Comparison of ENCODE assay signal across 1 cellular context in genomic region chr5:66595877-66596790, GRCh38.
TF ChIP-seq lines count a peak whose summit lies in the region.

MAST4 (plus strand) TSS chr5:66596393; CDS start chr5:66596656, 263 bp downstream.

TF ChIP-seq in WTC11, 78 proteins besides CTCF, POLR2A, EP300 and RAD21 (continued from another document):
- TF ChIP-seq STAT6 (CRISPR knock-in tag; conservative IDR thresholded peaks at IDR 0.05; ENCODE audit: low read depth) (0 out of 2 replicates have a peak, but pooled peaks have one; percentile 27), ZNF232 (CRISPR knock-in tag; IDR thresholded peaks at IDR 0.05) (peak; percentile 75; the same call in 1 of the 2 replicates), NFYB (CRISPR knock-in tag; conservative IDR thresholded peaks at IDR 0.05; ENCODE audit: low read depth) (peak; percentile 92), TP53 (CRISPR knock-in tag; IDR thresholded peaks at IDR 0.05) (0 out of 2 replicates have a peak, but pooled peaks have one; percentile 22), ATF3 (CRISPR knock-in tag; conservative IDR thresholded peaks at IDR 0.05) (no peak), CREM (CRISPR knock-in tag; IDR thresholded peaks at IDR 0.05) (no peak), RELA (CRISPR knock-in tag; IDR thresholded peaks at IDR 0.05; ENCODE audit: borderline replicate concordance) (no peak), TEAD1 (CRISPR knock-in tag; IDR thresholded peaks at IDR 0.05) (peak; percentile 74), AFF4 (CRISPR knock-in tag; IDR thresholded peaks at IDR 0.05; ENCODE audit: borderline replicate concordance) (no peak; the same call in 1 of the 2 replicates), PRRX2 (CRISPR knock-in tag; IDR thresholded peaks at IDR 0.05) (no peak), SMAD3 (CRISPR knock-in tag; IDR thresholded peaks at IDR 0.05; ENCODE audit: borderline replicate concordance) (0 out of 2 replicates have a peak, but pooled peaks have one; percentile 45), HMGA2 (CRISPR knock-in tag; IDR thresholded peaks at IDR 0.05) (no peak), FOXP1 (CRISPR knock-in tag; IDR thresholded peaks at IDR 0.05; ENCODE audit: borderline replicate concordance) (peak; percentile 62; the same call in 1 of the 2 replicates), CBFB (CRISPR knock-in tag; IDR thresholded peaks at IDR 0.05; ENCODE audit: low read depth) (0 out of 2 replicates have a peak, but pooled peaks have one; percentile 82), ARID4B (CRISPR knock-in tag; IDR thresholded peaks at IDR 0.05; ENCODE audit: borderline replicate concordance) (0 out of 2 replicates have a peak, but pooled peaks have one; percentile 47)
